Comparison of ENCODE assay signal across 1 cellular context in the genomic region with DNA sequence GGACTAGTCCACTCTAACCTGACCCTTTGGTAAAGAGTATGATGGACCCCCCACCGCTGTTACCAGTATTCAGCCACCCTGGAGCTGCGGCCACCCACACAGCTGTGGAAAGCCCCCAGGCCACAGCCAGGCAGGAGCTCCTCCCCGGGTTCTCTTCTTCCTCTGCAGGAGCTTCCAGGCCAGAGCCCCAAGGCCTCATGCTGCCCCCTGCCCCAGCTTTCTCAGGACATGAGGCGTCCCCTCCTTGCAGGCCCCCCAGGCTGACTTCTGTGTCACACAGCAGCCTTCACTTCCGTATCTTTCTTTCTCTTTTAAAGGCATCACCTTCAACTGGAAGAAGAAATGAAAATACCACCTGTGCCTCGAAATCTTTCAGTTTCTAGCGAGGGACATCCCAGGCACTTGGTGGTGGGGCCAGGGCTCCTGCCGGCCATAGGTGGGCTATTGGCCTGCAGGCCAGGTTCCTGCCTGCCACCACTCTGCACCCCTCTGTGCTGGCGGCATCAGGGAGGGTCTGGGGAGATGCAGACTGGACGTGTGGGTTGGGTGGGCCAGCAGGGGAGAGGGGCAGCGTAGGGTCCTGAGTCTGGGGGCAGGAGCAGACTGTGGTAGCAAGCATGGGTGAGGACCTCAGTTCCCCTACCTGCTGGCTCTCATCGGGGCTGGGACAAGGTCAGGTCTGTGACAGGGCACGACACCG.
TF ChIP-seq lines count a peak whose summit lies in the region.

No MANE protein-coding gene starts in this region.

TF ChIP-seq in HEK293, 187 proteins besides CTCF, POLR2A, EP300 and RAD21 (continued from another document):
- TF ChIP-seq SCRT2 (tag by site-specific recombination; IDR thresholded peaks at IDR 0.05) (no peak), ZNF16 (tag by site-specific recombination; IDR thresholded peaks at IDR 0.05; ENCODE audit: low read depth) (no peak), ZNF596 (tag by site-specific recombination; IDR thresholded peaks at IDR 0.05) (no peak), ZIC2 (tag by site-specific recombination; IDR thresholded peaks at IDR 0.05) (peak; percentile 30; the same call in 1 of the 2 replicates)
